17 cellular contexts compared by ENCODE assay signal in genomic region chr11:134557571-134558257, GRCh38.
DNase-seq lines count a peak whose midpoint lies in the region; ATAC-seq, FAIRE-seq and TF ChIP-seq lines count a peak whose summit lies in the region.
"Had no signal": no experiment of that assay in that cellular context is flagged by ENCODE, and none has a peak within 500 bp of the region (broad histone marks: within the 10 kb centered on the region; RNA-seq: fewer than 3 reads in every experiment).

No MANE protein-coding gene starts in this region.

- H3K27ac ChIP-seq in DND-41 (ENCODE audit: low read length): no peak overlapping the region
- no peak overlapping the region for H3K27ac ChIP-seq in HEK293 (ENCODE audit: extremely low read depth, low read depth, low read length)
- H3K27ac ChIP-seq in coronary artery: no peak overlapping the region
- no peak overlapping the region for H3K27ac ChIP-seq in substantia nigra (ENCODE audit: low read depth, low read length, poor library complexity, severe bottlenecking)

- peaks cover 41% of the 10 kb centered on the region for H3K4me1 ChIP-seq in DND-41 (ENCODE audit: insufficient read depth, low read length)
- no peaks in the 10 kb centered on the region for H3K4me1 ChIP-seq in HEK293 (ENCODE audit: control insufficient read depth, insufficient read depth, low read length)

- H3K9me3 ChIP-seq in DND-41 (ENCODE audit: insufficient read depth, low read length, severe bottlenecking): no peaks in the 10 kb centered on the region
- no peaks in the 10 kb centered on the region for H3K9me3 ChIP-seq in HEK293 (ENCODE audit: control insufficient read depth, insufficient read depth, low read depth, low read length)

- CTCF ChIA-PET in HEK293 (lab: Yijun Ruan, JAX): interaction anchor here (0.7 kb wide), 1 partner anchor 10 kb away, joined by 3 read pairs; no protein-coding TSS in a partner anchor

- DNase-seq in DND-41 (peak; percentile 19), coronary artery (ENCODE audit: low spot score) (peak; percentile 17), mesenteric fat pad (ENCODE audit: low spot score) (peak; percentile 41), substantia nigra (lab: John Stamatoyannopoulos, UW) (no peak), hepatic stellate cell (ENCODE audit: low spot score) (no peak), RCC 7860 (ENCODE audit: low spot score) (no peak)
- DNase-seq: ACHN; CD4-positive, CD25-positive, alpha-beta regulatory T cell; GF-D8; GOT3; Karpas-422; NCI-H1930; NCI-H2171; NCI-H82 had no signal

- POLR2A ChIA-PET in HEK293 (lab: Yijun Ruan, JAX): no interaction called here

- H4K20me1 ChIP-seq in DND-41 (ENCODE audit: insufficient read depth, low read length): no peaks in the 10 kb centered on the region

- H3K4me2 ChIP-seq in DND-41 (ENCODE audit: insufficient read depth, low read length): no peak overlapping the region

- H2AFZ ChIP-seq in DND-41 (ENCODE audit: low read depth, low read length): no peak overlapping the region

- TF ChIP-seq CTCF in DND-41 (IDR thresholded peaks at IDR 0.05; ENCODE audit: borderline replicate concordance, extremely low read depth, low read length, poor library complexity, severe bottlenecking): peak; percentile 36
- TF ChIP-seq CTCF in HEK293 (tag by site-specific recombination; IDR thresholded peaks at IDR 0.05): no peak
- TF ChIP-seq CTCF in coronary artery (IDR thresholded peaks at IDR 0.05): no peak

- H3K79me2 ChIP-seq in DND-41 (ENCODE audit: insufficient read depth, low read length): no peaks in the 10 kb centered on the region

- FAIRE-seq in RCC 7860 (lab: Jason Lieb, UNC): no peak

- H3K27me3 ChIP-seq in DND-41 (ENCODE audit: insufficient read depth, low read length, poor library complexity): no peaks in the 10 kb centered on the region

- H3K36me3 ChIP-seq in DND-41 (ENCODE audit: insufficient read depth, low read length): no peaks in the 10 kb centered on the region
- no peaks in the 10 kb centered on the region for H3K36me3 ChIP-seq in HEK293 (ENCODE audit: control insufficient read depth in 2 of 2, insufficient read depth in 1 of 2, low read length in 2 of 2)

- no peak overlapping the region for H3K9ac ChIP-seq in DND-41 (ENCODE audit: low read depth, low read length)

- no peak overlapping the region for H3K4me3 ChIP-seq in DND-41 (ENCODE audit: low read depth in 1 of 2, low read length in 2 of 2)
- H3K4me3 ChIP-seq in HEK293 (ENCODE audit: low read depth, low read length): no peak overlapping the region
- no peak overlapping the region for H3K4me3 ChIP-seq in coronary artery

- no peak for ATAC-seq in DND-41 (ENCODE audit: insufficient read depth, low read depth)
- no peak for ATAC-seq in HG03354 (IDR thresholded peaks at IDR 0.05; ENCODE audit: poor library complexity, severe bottlenecking, unreplicated experiment)
- ATAC-seq: Panc1 had no signal

TF ChIP-seq in HEK293, 187 proteins besides CTCF, POLR2A, EP300 and RAD21:
- TF ChIP-seq ZNF223 (tag by site-specific recombination; IDR thresholded peaks at IDR 0.05) (no peak), ZIC2 (tag by site-specific recombination; IDR thresholded peaks at IDR 0.05) (peak; percentile 61)

Comparison
In these comparisons a context has a peak if more than half of its experiments do, and no peak if none do; other contexts are left out.
1. DNase-seq: peak in DND-41 (single experiment), coronary artery (single experiment) and mesenteric fat pad (single experiment); none in substantia nigra (0 of 49), hepatic stellate cell (single experiment) and RCC 7860 (single experiment).